ENCODE assay signal across 26 cellular contexts in genomic region chr6:16369989-16370388, GRCh38.
"Had no signal": no experiment of that assay in that cellular context is flagged by ENCODE, and none has a peak within 500 bp of the region (broad histone marks: within the 10 kb centered on the region; RNA-seq: fewer than 3 reads in every experiment).

No MANE protein-coding gene starts in this region.

- H3K9ac ChIP-seq: neural progenitor cell had no signal

- H3K27ac ChIP-seq: epithelial cell of prostate, gastrocnemius medialis, neural progenitor cell, prostate gland, right atrium auricular region, stomach, thyroid gland had no signal

- H3K4me1 ChIP-seq: prostate gland, thyroid gland had no signal

- H3K4me2 ChIP-seq: neural progenitor cell, smooth muscle cell had no signal

- H3K27ac Mint-ChIP-seq: naive thymus-derived CD4-positive, alpha-beta T cell; neural progenitor cell; stimulated activated effector memory CD8-positive, alpha-beta T cell treated with anti-CD3 and anti-CD28 coated beads, Interleukin-12 subunit alpha, Interleukin-12 subunit beta, amount 100 ng/mL, for 72 hours; type B pancreatic cell had no signal

- H3K9me3 Mint-ChIP-seq: naive thymus-derived CD4-positive, alpha-beta T cell; nephron; neural progenitor cell; stimulated activated effector memory CD8-positive, alpha-beta T cell treated with anti-CD3 and anti-CD28 coated beads, Interleukin-12 subunit alpha, Interleukin-12 subunit beta, amount 100 ng/mL, for 72 hours; type B pancreatic cell had no signal

- H3K4me3 ChIP-seq: gastrocnemius medialis, lung, neural progenitor cell, prostate gland, right atrium auricular region, smooth muscle cell, stomach, thyroid gland had no signal

- H3K36me3 ChIP-seq: gastrocnemius medialis, neural progenitor cell, prostate gland, right atrium auricular region, stomach, thyroid gland had no signal

- H3K27me3 Mint-ChIP-seq: naive thymus-derived CD4-positive, alpha-beta T cell; type B pancreatic cell had no signal

- H2AFZ ChIP-seq: neural progenitor cell had no signal

- ATAC-seq: esophagus mucosa; gastrocnemius medialis; left lobe of liver; naive thymus-derived CD4-positive, alpha-beta T cell; sciatic nerve; stimulated activated effector memory CD8-positive, alpha-beta T cell treated with anti-CD3 and anti-CD28 coated beads, Interleukin-12 subunit alpha, Interleukin-12 subunit beta, amount 100 ng/mL, for 72 hours had no signal

- DNase-seq: cortex of kidney; foreskin fibroblast; gastrocnemius medialis; head of caudate nucleus; kidney; mesenchymal stem cell; midbrain; naive thymus-derived CD4-positive, alpha-beta T cell; stimulated activated CD4-positive, alpha-beta T cell treated with anti-CD3 and anti-CD28 coated beads, Interleukin-12 subunit alpha, Interleukin-12 subunit beta, amount 100 ng/mL, for 4 hours; stimulated activated CD4-positive, alpha-beta T cell treated with anti-CD3 and anti-CD28 coated beads, Interleukin-1b, Interleukin-23, amount 100 ng/mL, for 48 hours; stimulated activated CD4-positive, alpha-beta T cell treated with anti-CD3 and anti-CD28 coated beads, Interleukin-4, amount 100 ng/mL, for 24 hours; stimulated activated naive CD4-positive, alpha-beta T cell treated with Interleukin-2 at 50 U/mL for 16 hours; stomach; thyroid gland had no signal

- H3K4me3 Mint-ChIP-seq: naive thymus-derived CD4-positive, alpha-beta T cell; nephron; neural progenitor cell; stimulated activated effector memory CD8-positive, alpha-beta T cell treated with anti-CD3 and anti-CD28 coated beads, Interleukin-12 subunit alpha, Interleukin-12 subunit beta, amount 100 ng/mL, for 72 hours; type B pancreatic cell had no signal

- H3K36me3 Mint-ChIP-seq: neural progenitor cell, type B pancreatic cell had no signal

- H3K9me3 ChIP-seq: gastrocnemius medialis, prostate gland, right atrium auricular region, stomach, thyroid gland had no signal

- H3K27me3 ChIP-seq: gastrocnemius medialis, neural progenitor cell, right atrium auricular region, stomach, thyroid gland had no signal
